In the genomic region with DNA sequence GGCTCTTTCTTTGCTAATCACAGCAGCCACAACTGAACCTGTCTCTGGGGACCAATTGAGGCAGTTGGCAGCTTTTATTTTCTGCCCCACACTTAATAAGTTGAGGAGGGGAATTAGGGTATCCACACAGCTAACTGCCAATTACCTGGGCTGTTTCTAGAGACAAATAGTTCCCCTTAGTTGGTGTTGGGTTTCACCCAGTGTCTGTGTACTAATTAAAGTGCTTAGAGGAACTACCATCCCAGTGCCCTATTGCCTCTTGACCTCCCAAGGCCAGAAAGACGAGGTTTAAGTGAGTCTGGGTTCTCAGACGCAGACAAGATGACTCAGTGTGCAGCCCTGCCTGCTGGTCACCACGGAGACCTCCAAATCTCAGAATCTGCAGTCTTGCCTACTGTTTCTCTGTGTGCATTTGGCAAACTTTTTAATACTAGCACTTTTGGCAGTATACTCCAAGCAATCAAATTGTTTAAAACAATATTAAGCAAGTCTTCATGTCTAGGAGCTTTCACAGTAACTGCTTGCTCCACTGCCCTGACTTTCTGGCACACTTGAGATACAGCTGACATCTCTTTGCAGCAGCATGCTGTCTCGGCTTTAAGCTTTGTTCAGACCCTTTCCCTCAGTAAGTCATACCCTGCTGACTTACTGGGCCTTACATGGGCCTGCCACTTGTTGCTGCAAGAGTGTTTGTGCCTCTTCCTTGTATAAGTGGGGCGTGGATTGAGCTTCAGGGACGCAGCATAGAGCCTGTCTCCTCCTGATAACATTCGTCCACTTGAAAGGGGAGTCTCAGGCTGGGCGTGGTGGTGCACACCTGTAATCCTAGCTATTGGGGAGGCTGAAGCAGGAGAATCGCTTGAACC, we compare ENCODE assay signal across 9 cellular contexts. TPM values are rescaled to one million over a fixed set of nuclear protein-coding genes. Genes with fewer than 3 reads are reported as not detected.
DNase-seq lines count a peak whose midpoint lies in the region; ATAC-seq, FAIRE-seq and TF ChIP-seq lines count a peak whose summit lies in the region.
"Had no signal": no experiment of that assay in that cellular context is flagged by ENCODE, and none has a peak within 500 bp of the region (broad histone marks: within the 10 kb centered on the region; RNA-seq: fewer than 3 reads in every experiment).

No MANE protein-coding gene starts in this region.

- ATAC-seq in GM12878 = peak; percentile 78
- ATAC-seq in thoracic aorta (ENCODE audit: insufficient number of reproducible peaks, low FRiP score, low read depth) = peak; percentile 30

- no peak for FAIRE-seq in GM12878 (lab: Jason Lieb, UNC)
- peak; percentile 23 for FAIRE-seq in keratinocyte (lab: Jason Lieb, UNC)
- FAIRE-seq: A204.1 had no signal

- no peak for TF ChIP-seq RAD21 in GM12878 (IDR thresholded peaks at IDR 0.05; ENCODE audit: insufficient read depth, low read depth, low read length)

- TF ChIP-seq EP300 in GM12878 (IDR thresholded peaks at IDR 0.05; ENCODE audit: borderline replicate concordance in 1 of 2, control insufficient read depth in 1 of 2, low read depth in 2 of 2, low read length in 2 of 2) = no peak

- H3K9ac ChIP-seq in GM12878 (ENCODE audit: control insufficient read depth, insufficient read depth, low read length) (no peak overlapping the region), keratinocyte (ENCODE audit: control insufficient read depth, extremely low read depth, insufficient read depth, low read length) (no peak overlapping the region)

- CTCF ChIA-PET in GM12878 (lab: Yijun Ruan, JAX) = interaction anchor here (0.6 to 2.4 kb wide), 4 partner anchors 9 to 1952 kb away, joined by 3 to 8 read pairs (median 4); no protein-coding TSS in a partner anchor

- H3K4me2 ChIP-seq in GM12878 (ENCODE audit: control insufficient read depth, insufficient read depth) (no peak overlapping the region), keratinocyte (ENCODE audit: control insufficient read depth, extremely low read depth, insufficient read depth, low read depth, low read length) (no peak overlapping the region)

- intact Hi-C loops in GM12878 (cut with micrococcal nuclease; ENCODE audit: unreplicated experiment) = no loop called here

- H3K27ac ChIP-seq in GM12878 (ENCODE audit: control insufficient read depth, insufficient read depth) (no peak overlapping the region), keratinocyte (ENCODE audit: control insufficient read depth, insufficient read depth, low read length) (no peak overlapping the region), thoracic aorta (peak overlapping the region; percentile 31 to 51)

- WGBS in GM12878 (ENCODE audit: insufficient coverage, insufficient replicate concordance, low lambda C conversion rate, missing lambda C conversion rate) = 53% methylated on average over 8 of the region's 9 CpGs

- H3K4me1 ChIP-seq in GM12878 (ENCODE audit: control insufficient read depth, insufficient read depth, low read length) (no peaks in the 10 kb centered on the region; the same call in 1 of the 2 replicates), keratinocyte (ENCODE audit: control insufficient read depth, extremely low read depth, insufficient read depth, low read length) (peaks cover 30% of the 10 kb centered on the region), thoracic aorta (ENCODE audit: control insufficient read depth in 1 of 2, low read depth in 2 of 2) (peaks cover 18 to 47% of the 10 kb centered on the region in 2 donors)

- TF ChIP-seq POLR2A in GM12878 (IDR thresholded peaks at IDR 0.05; ENCODE audit: low read depth, low read length) = no peak

- no peak for TF ChIP-seq CTCF in GM12878 (IDR thresholded peaks at IDR 0.05 in 2 of 3, conservative IDR thresholded peaks at IDR 0.05 in 1 of 3; ENCODE audit: control insufficient read depth in 2 of 3, extremely low read depth in 1 of 3, insufficient read depth in 1 of 3, low read depth in 3 of 3, low read length in 3 of 3)
- no peak for TF ChIP-seq CTCF in keratinocyte (optimal IDR thresholded peaks at IDR 0.05 in 1 of 3, IDR thresholded peaks at IDR 0.05 in 1 of 3, conservative IDR thresholded peaks at IDR 0.05 in 1 of 3; ENCODE audit: extremely low read depth in 1 of 3, insufficient read depth in 2 of 3, low read length in 3 of 3)
- no peak for TF ChIP-seq CTCF in thoracic aorta (IDR thresholded peaks at IDR 0.05)

- H3K27me3 ChIP-seq in GM12878 (replicated peaks in 1 of 2; ENCODE audit: control insufficient read depth in 2 of 2, insufficient read depth in 2 of 2, low read length in 1 of 2) (no peaks in the 10 kb centered on the region), keratinocyte (ENCODE audit: control insufficient read depth, extremely low read depth, insufficient read depth, low read length) (no peaks in the 10 kb centered on the region), thoracic aorta (replicated peaks; ENCODE audit: insufficient read depth) (no peaks in the 10 kb centered on the region)

- SMC1A ChIA-PET in GM12878 (lab: Charles Lee; ENCODE audit: uncharacterized antibody, unreplicated experiment) = interaction anchor here (1.1 to 2.1 kb wide), 5 partner anchors 7 to 40 kb away, joined by 3 to 7 read pairs (median 4); no protein-coding TSS in a partner anchor

- dilution Hi-C loops in keratinocyte (cut with MboI; ENCODE audit: extremely low pct_ligation_motif_present, low sequenced_read_pairs) = no loop called here

- BruUV-seq in GM12878 (replicated peaks; lab: Mats Ljungman, UMichigan) = no TSS peak

- RAD21 ChIA-PET in GM12878 (lab: Charles Lee; ENCODE audit: unreplicated experiment) = interaction anchor here (0.5 to 2.3 kb wide), 5 partner anchors 22 to 1964 kb away, joined by 3 to 6 read pairs (median 3); no protein-coding TSS in a partner anchor

- peaks cover 7% of the 10 kb centered on the region; the same call in 1 of the 2 replicates for H3K79me2 ChIP-seq in GM12878 (ENCODE audit: control insufficient read depth, insufficient read depth, low read length)
- H3K79me2 ChIP-seq in keratinocyte (ENCODE audit: control insufficient read depth, insufficient read depth, low read length) = peaks cover 81% of the 10 kb centered on the region

- peaks cover 2 to 9% of the 10 kb centered on the region in 2 experiments; a peak in 2 of 4 replicates for H3K36me3 ChIP-seq in GM12878 (ENCODE audit: control insufficient read depth in 2 of 2, insufficient read depth in 2 of 2, low read length in 1 of 2)
- peaks cover 0 to 5% of the 10 kb centered on the region in 2 experiments for H3K36me3 ChIP-seq in keratinocyte (ENCODE audit: control insufficient read depth in 2 of 2, extremely low read depth in 1 of 2, insufficient read depth in 2 of 2, low read length in 2 of 2)
- H3K36me3 ChIP-seq in thoracic aorta = no peaks in the 10 kb centered on the region

- H3K4me3 ChIP-seq in GM12878 (no peak overlapping the region), keratinocyte (ENCODE audit: control insufficient read depth in 2 of 3, extremely low read depth in 1 of 3, insufficient read depth in 2 of 3, low read depth in 1 of 3, low read length in 3 of 3) (no peak overlapping the region), thoracic aorta (no peak overlapping the region)

- DNase-seq in NCI-H2171 treated with DMSO at 0.1 percent for 48 hours (lab: John Stamatoyannopoulos, UW) (peak; percentile 26), NCI-H2171 (lab: John Stamatoyannopoulos, UW) (no peak), GM12878 (ENCODE audit: low read depth, low spot score) (peak; percentile 16), keratinocyte (ENCODE audit: low read depth, low spot score) (no peak), thoracic aorta (ENCODE audit: low spot score) (no peak), NCI-H748 treated with DMSO at 0.1 percent for 48 hours (lab: John Stamatoyannopoulos, UW) (no peak)
- DNase-seq in activated CD4-positive, alpha-beta T cell treated with anti-CD3 and anti-CD28 coated beads for 4 hours = no peak
- no peak for DNase-seq in activated CD4-positive, alpha-beta T cell treated with anti-CD3 and anti-CD28 coated beads for 48 hours

- in situ Hi-C loops in GM12878 (cut with MboI) = no loop called here

- H2AFZ ChIP-seq in GM12878 (ENCODE audit: control insufficient read depth, low read depth, low read length) (no peak overlapping the region), keratinocyte (ENCODE audit: control insufficient read depth, low read length) (no peak overlapping the region)

- H3K9me3 ChIP-seq in GM12878 (replicated peaks; ENCODE audit: control insufficient read depth, insufficient read depth, low read length) (no peaks in the 10 kb centered on the region), keratinocyte (ENCODE audit: control insufficient read depth, low read depth, low read length) (no peaks in the 10 kb centered on the region), thoracic aorta (no peaks in the 10 kb centered on the region)

- POLR2A ChIA-PET in GM12878 (lab: Charles Lee) = interaction anchor here (0.5 to 0.7 kb wide), 2 partner anchors 331 to 880 kb away, joined by 4 read pairs; no protein-coding TSS in a partner anchor

- peaks cover 12% of the 10 kb centered on the region for H3K9me1 ChIP-seq in keratinocyte (ENCODE audit: control insufficient read depth, extremely low read depth, insufficient read depth, low read length)

- H4K20me1 ChIP-seq in GM12878 (ENCODE audit: control insufficient read depth, insufficient read depth) (peaks cover 4% of the 10 kb centered on the region; the same call in 1 of the 2 replicates), keratinocyte (ENCODE audit: control insufficient read depth, extremely low read depth, insufficient read depth, low read length) (peaks cover 24% of the 10 kb centered on the region)

RNA-seq across cellular contexts. Expression of gene STK35, which starts 31.9 kb away (rescaled TPM):
- 38.4 and 42.0 TPM in 2 replicates for total RNA-seq in GM12878 (2013; cell fraction: nucleolus; rRNA removed)
- 9.3 and 9.9 TPM in 2 replicates for total RNA-seq in GM12878 (2014; rRNA removed)
- total RNA-seq in GM12878 (2014; rRNA removed; fragmentation: Illumina TruSeq; extraction: Trizol) = 8.9 and 9.9 TPM in 2 replicates
- 18.9 and 19.4 TPM in 2 replicates for total RNA-seq in GM12878 (2021)
- 3.8 TPM for polyA plus RNA-seq in GM12878 (2011; ENCODE audit: low read depth)
- polyA plus RNA-seq in GM12878 (2011; rRNA removed) = 6.2 and 9.2 TPM in 2 replicates
- polyA plus RNA-seq in GM12878 (2011; cell fraction: cytosol; rRNA removed) = 12.8 and 13.0 TPM in 2 replicates
- polyA plus RNA-seq in GM12878 (2011; cell fraction: nucleus; rRNA removed) = 11.3 and 11.6 TPM in 2 replicates
- 6.7 and 7.6 TPM in 2 replicates for polyA plus RNA-seq in GM12878 (2012)
- polyA plus RNA-seq in GM12878 (2014; fragmentation: Illumina TruSeq; extraction: Trizol) = 7.9 and 11.4 TPM in 2 replicates
- 1 to 10 TPM; 2.9 to 3.7 TPM for polyA plus RNA-seq in GM12878 (2014; fragmentation: Nextera tagmentation; extraction: Ambion mirVana)
- 13.6 and 13.7 TPM in 2 replicates for polyA plus RNA-seq in GM12878 (2014; rRNA removed)
- polyA plus RNA-seq in GM12878 (2016; fragmentation: Nextera tagmentation; extraction: Ambion mirVana) = 1 to 10 TPM; 8.6 to 9.4 TPM
- polyA minus RNA-seq in GM12878 (2011; rRNA and poly(A)+ RNA removed) = 11.6 and 16.1 TPM in 2 replicates
- 4.9 and 6.0 TPM in 2 replicates for polyA minus RNA-seq in GM12878 (2011; cell fraction: cytosol; rRNA and poly(A)+ RNA removed)
- polyA minus RNA-seq in GM12878 (2011; cell fraction: nucleus; rRNA and poly(A)+ RNA removed) = 7.3 and 13.6 TPM in 2 replicates
- polyA plus RNA-seq in keratinocyte = 5.5 to 13.1 TPM (median 6.5 TPM) in 3 replicates
- polyA plus RNA-seq in keratinocyte (2011; ENCODE audit: low read depth) = 3.7 TPM
- 7.1 and 7.9 TPM in 2 replicates for polyA plus RNA-seq in keratinocyte (2011; cell fraction: cytosol; rRNA removed)
- polyA plus RNA-seq in keratinocyte (2011; cell fraction: nucleus; rRNA removed) = 19.2 and 20.6 TPM in 2 replicates
- polyA plus RNA-seq in keratinocyte (2012; ENCODE audit: low replicate concordance) = 10.1 and 10.6 TPM in 2 replicates
- 12.5 to 28.6 TPM (median 14.7 TPM) in 3 replicates for polyA minus RNA-seq in keratinocyte
- polyA minus RNA-seq in keratinocyte (2011; cell fraction: cytosol; rRNA and poly(A)+ RNA removed) = 8.2 TPM
- 9.9 and 14.3 TPM in 2 replicates for polyA minus RNA-seq in keratinocyte (2011; cell fraction: nucleus; rRNA and poly(A)+ RNA removed)
- 10 to 100 TPM; 25.4 to 31.5 TPM for total RNA-seq in thoracic aorta

Comparison
In these comparisons a context has a peak if more than half of its experiments do, and no peak if none do; other contexts are left out.
1. DNase-seq: peak in NCI-H2171 treated with DMSO at 0.1 percent for 48 hours (single experiment) and GM12878 (single experiment); none in NCI-H2171 (single experiment), keratinocyte (single experiment), thoracic aorta (single experiment), activated CD4-positive, alpha-beta T cell treated with anti-CD3 and anti-CD28 coated beads for 4 hours (0 of 2), NCI-H748 treated with DMSO at 0.1 percent for 48 hours (single experiment) and activated CD4-positive, alpha-beta T cell treated with anti-CD3 and anti-CD28 coated beads for 48 hours (single experiment).
2. H3K27ac ChIP-seq: peak in thoracic aorta (2 of 2); none in GM12878 (single experiment) and keratinocyte (single experiment).